Comparison of ENCODE assay signal across 14 cellular contexts in the genomic region with DNA sequence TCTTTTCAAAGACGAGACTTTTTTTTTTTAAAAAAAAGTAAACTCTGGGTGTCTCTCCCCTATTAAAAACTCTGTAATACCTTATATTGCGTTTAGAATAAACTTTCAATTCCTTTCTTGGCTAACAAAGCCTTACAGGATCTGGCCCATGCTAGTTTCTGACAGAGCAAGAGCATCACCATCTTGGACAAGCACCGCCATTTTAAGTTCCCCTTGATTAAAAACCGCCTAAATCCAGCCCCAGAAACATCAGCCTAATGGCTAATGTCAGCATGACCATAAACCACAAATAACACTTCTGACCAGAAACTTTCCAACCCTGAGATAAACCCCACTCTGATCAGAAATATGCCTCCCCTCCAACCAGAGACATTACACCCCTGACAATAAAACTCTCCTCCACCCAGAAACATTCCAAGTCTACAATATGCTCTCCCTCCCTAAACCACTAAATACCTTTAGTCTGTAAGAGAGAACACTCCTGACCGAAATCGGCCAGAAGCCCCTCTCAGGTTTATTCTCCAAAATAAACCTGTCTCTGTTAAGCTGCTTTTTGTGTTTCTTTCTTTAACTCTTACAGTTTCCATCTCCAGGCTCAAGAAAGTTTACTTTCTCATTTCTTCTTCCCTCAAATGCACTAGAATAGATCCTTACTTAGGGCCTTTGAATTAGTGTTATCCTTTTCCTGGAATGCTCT. TPM values are rescaled to one million over a fixed set of nuclear protein-coding genes. Genes with fewer than 3 reads are reported as not detected.
DNase-seq lines count a peak whose midpoint lies in the region; ATAC-seq, FAIRE-seq and TF ChIP-seq lines count a peak whose summit lies in the region.
"Had no signal": no experiment of that assay in that cellular context is flagged by ENCODE, and none has a peak within 500 bp of the region (broad histone marks: within the 10 kb centered on the region; RNA-seq: fewer than 3 reads in every experiment).

No MANE protein-coding gene starts in this region.

- DNase-seq in A549 (ENCODE audit: low read depth in 1 of 2, low spot score in 1 of 2): no peak
- no peak for DNase-seq in GM12865 (ENCODE audit: low read depth)
- DNase-seq in WTC11 (ENCODE audit: low spot score): no peak
- DNase-seq in A673 (ENCODE audit: low spot score): no peak
- DNase-seq in activated effector memory CD4-positive, alpha-beta T cell treated with Interleukin-2 at 50 U/mL for 16 hours: no peak
- DNase-seq in NCI-H510A (lab: John Stamatoyannopoulos, UW): no peak
- no peak for DNase-seq in right atrium auricular region (ENCODE audit: low spot score)
- DNase-seq: C1 segment of cervical spinal cord; NCI-H1930; stimulated activated CD8-positive, alpha-beta memory T cell treated with anti-CD3 and anti-CD28 coated beads, Interleukin-4, amount 100 ng/mL, for 48 hours; SW 1271 had no signal

- H3K36me3 ChIP-seq in iPS-18a (ENCODE audit: control insufficient read depth, low read depth, low read length) (no peaks in the 10 kb centered on the region), A673 (ENCODE audit: insufficient read depth, low read length, poor library complexity, severe bottlenecking) (no peaks in the 10 kb centered on the region), right atrium auricular region (no peaks in the 10 kb centered on the region)
- H3K36me3 ChIP-seq: esophagus muscularis mucosa had no signal

- H3K4me3 ChIP-seq in A549 (no peak overlapping the region), GM12865 (ENCODE audit: low read depth, low read length) (peak overlapping the region; percentile 82), iPS-18a (ENCODE audit: low read length) (peak overlapping the region; percentile 76), A673 (ENCODE audit: low read depth, low read length, poor library complexity, severe bottlenecking) (no peak overlapping the region), right atrium auricular region (no peak overlapping the region)

- TF ChIP-seq EP300 in A549 (IDR thresholded peaks at IDR 0.05): no peak

- POLR2A ChIA-PET in A549 (lab: Yijun Ruan, JAX) (no interaction called here), WTC11 (lab: Charles Lee) (interaction anchor here (1.5 kb wide), 1 partner anchor 11 kb away, joined by 6 read pairs; no protein-coding TSS in a partner anchor), A673 (lab: Charles Lee; ENCODE audit: low non-redundant PET) (no interaction called here)

- ATAC-seq in A549: no peak
- no peak for ATAC-seq in WTC11

- H3K4me1 ChIP-seq in A549: peaks cover 12% of the 10 kb centered on the region; the same call in 2 of the 3 replicates
- peaks cover 8% of the 10 kb centered on the region for H3K4me1 ChIP-seq in iPS-18a (ENCODE audit: control insufficient read depth, low read depth, low read length)
- H3K4me1 ChIP-seq in A673 (ENCODE audit: insufficient read depth, low read length, poor library complexity, severe bottlenecking): peaks cover 22% of the 10 kb centered on the region
- peaks cover 0 to 24% of the 10 kb centered on the region in 2 donors for H3K4me1 ChIP-seq in right atrium auricular region

- 94% methylated on average over 6 of the region's 6 CpGs for whole genome bisulfite sequencing in A549 (ENCODE audit: missing lambda C conversion rate)

- H3K4me2 ChIP-seq in A549: peak overlapping the region; percentile 94

- FAIRE-seq in A549 (lab: Jason Lieb, UNC): no peak
- FAIRE-seq: bronchial epithelial cell had no signal

- H3K27me3 ChIP-seq in iPS-18a (ENCODE audit: control insufficient read depth, insufficient read depth, low read length) (no peaks in the 10 kb centered on the region), A673 (replicated peaks; ENCODE audit: insufficient read depth, low read depth, low read length, poor library complexity) (no peaks in the 10 kb centered on the region), right atrium auricular region (no peaks in the 10 kb centered on the region)

- H3K4me3 Mint-ChIP-seq in WTC11: peak overlapping the region; percentile 84

- H3K27ac ChIP-seq in A549 (peak overlapping the region in 1 of 2 experiments; percentile 99; a peak in 4 of 6 replicates), iPS-18a (ENCODE audit: low read length) (no peak overlapping the region), A673 (ENCODE audit: low read depth, low read length, poor library complexity, severe bottlenecking) (no peak overlapping the region), right atrium auricular region (no peak overlapping the region)

- H3K9me3 ChIP-seq in A549 (no peaks in the 10 kb centered on the region), iPS-18a (ENCODE audit: control insufficient read depth, low read depth, low read length) (no peaks in the 10 kb centered on the region), A673 (ENCODE audit: low read depth, low read length, poor library complexity, severe bottlenecking) (peaks cover 11% of the 10 kb centered on the region), right atrium auricular region (no peaks in the 10 kb centered on the region)
- H3K9me3 ChIP-seq: esophagus muscularis mucosa had no signal

- H3K9ac ChIP-seq in iPS-18a (ENCODE audit: low read length): no peak overlapping the region

- peaks cover 24% of the 10 kb centered on the region for H3K36me3 Mint-ChIP-seq in WTC11

- intact Hi-C loops in A673 (cut with micrococcal nuclease; ENCODE audit: unreplicated experiment): no loop called here

- TF ChIP-seq POLR2A in A549 (IDR thresholded peaks at IDR 0.05; ENCODE audit: low read length): no peak

- no peak for TF ChIP-seq CTCF in A549 (IDR thresholded peaks at IDR 0.05)
- TF ChIP-seq CTCF in GM12865 (IDR thresholded peaks at IDR 0.05; ENCODE audit: insufficient read depth, low read depth, low read length, missing control alignments): no peak
- no peak for TF ChIP-seq CTCF in WTC11 (IDR thresholded peaks at IDR 0.05)
- no peak for TF ChIP-seq CTCF in A673 (conservative IDR thresholded peaks at IDR 0.05; ENCODE audit: low read depth, low read length)
- no peak for TF ChIP-seq CTCF in right atrium auricular region (IDR thresholded peaks at IDR 0.05)

- no peak overlapping the region for H3K27ac Mint-ChIP-seq in WTC11

- CTCF ChIA-PET in A549 (lab: Yijun Ruan, JAX): interaction anchor here (0.7 kb wide), 1 partner anchor 121 kb away, joined by 3 read pairs; no protein-coding TSS in a partner anchor
- CTCF ChIA-PET in WTC11 (lab: Charles Lee): no interaction called here
- CTCF ChIA-PET in A673 (lab: Charles Lee): no interaction called here

- BruUV-seq in A673 (replicated peaks; lab: Mats Ljungman, UMichigan): no TSS peak

- TF ChIP-seq RAD21 in A549 (conservative IDR thresholded peaks at IDR 0.05 in 1 of 2, IDR thresholded peaks at IDR 0.05 in 1 of 2): no peak

- peaks cover 27% of the 10 kb centered on the region for H3K4me1 Mint-ChIP-seq in WTC11

- peaks cover 29% of the 10 kb centered on the region for H3K9me3 Mint-ChIP-seq in WTC11

- peaks cover 11% of the 10 kb centered on the region for H3K27me3 Mint-ChIP-seq in WTC11 (ENCODE audit: low read depth)

TF ChIP-seq in A549, 52 proteins besides CTCF, POLR2A, EP300 and RAD21 (continues in another document):
- TF ChIP-seq CBX8 (IDR thresholded peaks at IDR 0.05) (no peak), HOXA7 (CRISPR knock-in tag; IDR thresholded peaks at IDR 0.05) (no peak), MYC (IDR thresholded peaks at IDR 0.05; ENCODE audit: borderline replicate concordance, low read length) (no peak), HEYL (CRISPR knock-in tag; IDR thresholded peaks at IDR 0.05) (no peak), HDAC2 (IDR thresholded peaks at IDR 0.05) (no peak), FOSL2 (IDR thresholded peaks at IDR 0.05) (no peak), FOSL2 (CRISPR knock-in tag; IDR thresholded peaks at IDR 0.05) (no peak), NR3C1 (IDR thresholded peaks at IDR 0.05) (no peak), CEBPB (IDR thresholded peaks at IDR 0.05) (no peak)
- TF ChIP-seq, protein P1, sequence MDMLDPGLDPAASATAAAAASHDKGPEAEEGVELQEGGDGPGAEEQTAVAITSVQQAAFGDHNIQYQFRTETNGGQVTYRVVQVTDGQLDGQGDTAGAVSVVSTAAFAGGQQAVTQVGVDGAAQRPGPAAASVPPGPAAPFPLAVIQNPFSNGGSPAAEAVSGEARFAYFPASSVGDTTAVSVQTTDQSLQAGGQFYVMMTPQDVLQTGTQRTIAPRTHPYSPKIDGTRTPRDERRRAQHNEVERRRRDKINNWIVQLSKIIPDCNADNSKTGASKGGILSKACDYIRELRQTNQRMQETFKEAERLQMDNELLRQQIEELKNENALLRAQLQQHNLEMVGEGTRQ (IDR thresholded peaks at IDR 0.05): no peak

TF ChIP-seq in WTC11, 78 proteins besides CTCF, POLR2A, EP300 and RAD21 (continues in another document):
- TF ChIP-seq GABPB1 (CRISPR knock-in tag; IDR thresholded peaks at IDR 0.05) (no peak), TEAD1 (CRISPR knock-in tag; IDR thresholded peaks at IDR 0.05) (no peak)
- TF ChIP-seq, protein P2, sequence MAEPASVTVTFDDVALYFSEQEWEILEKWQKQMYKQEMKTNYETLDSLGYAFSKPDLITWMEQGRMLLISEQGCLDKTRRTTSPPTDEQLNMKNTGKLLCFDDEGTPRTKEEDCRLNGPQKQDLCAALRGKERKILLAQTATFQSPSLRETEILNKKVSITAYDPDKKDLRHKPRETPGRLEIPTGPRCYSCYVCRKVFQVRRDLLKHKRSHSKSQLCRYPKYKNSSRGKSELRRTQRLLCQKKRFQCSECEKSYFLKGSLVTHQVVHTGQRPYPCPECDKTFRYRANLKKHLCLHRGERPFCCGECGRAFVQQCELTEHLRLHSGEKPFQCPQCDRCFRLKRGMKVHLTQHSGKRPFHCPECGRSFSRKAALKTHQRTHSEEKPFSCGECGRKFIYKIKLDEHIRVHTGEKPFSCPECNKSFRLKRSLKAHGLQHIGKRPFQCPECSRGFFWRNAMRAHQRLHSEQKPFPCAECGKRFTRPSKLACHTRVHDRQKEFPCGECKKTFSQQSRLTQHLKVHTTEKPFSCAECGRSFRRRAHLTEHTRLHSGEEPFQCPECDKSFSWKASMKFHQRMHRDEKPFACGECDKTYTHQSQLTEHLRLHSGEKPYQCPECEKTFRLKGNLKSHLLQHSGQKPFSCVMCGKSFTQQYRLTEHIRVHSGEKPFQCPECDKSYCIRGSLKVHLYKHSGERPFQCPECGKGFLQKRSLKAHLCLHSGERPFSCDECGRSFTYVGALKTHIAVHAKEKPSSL (CRISPR knock-in tag; conservative IDR thresholded peaks at IDR 0.05): no peak

RNA-seq across cellular contexts. Expression of a gene that starts 1.6 kb away (rescaled TPM):
- polyA plus RNA-seq in A549 (2011; rRNA removed) (19.0 and 21.3 TPM in 2 replicates), A549 (2017; fragmentation: RNase III; extraction: RNeasy Plus Mini Kit Qiagen cat#74134 plus additional on column Dnase treatment) (7.2 to 7.6 TPM (median 7.4 TPM) in 3 replicates)
- 2.3 and 2.7 TPM in 2 replicates for polyA plus RNA-seq in A549 (2012; cell fraction: cytosol; rRNA removed)
- polyA plus RNA-seq in A549 (2012; cell fraction: nucleus; rRNA removed): 1.4 and 2.3 TPM in 2 replicates
- 16.4 and 16.9 TPM in 2 replicates for polyA minus RNA-seq in A549 (2011; rRNA and poly(A)+ RNA removed)
- total RNA-seq in WTC11 (2021) (16.7 to 18.2 TPM (median 17.7 TPM) in 3 replicates), A673 (2021) (24.0 and 24.1 TPM in 2 replicates), right atrium auricular region (10 to 100 TPM; 24.2 to 30.4 TPM)

Comparison
In these comparisons a context has a peak if more than half of its experiments do, and no peak if none do; other contexts are left out.
1. H3K4me3 ChIP-seq: peak in GM12865 (single experiment) and iPS-18a (single experiment); none in A549 (single experiment), A673 (single experiment) and right atrium auricular region (0 of 2).